ENCODE assay signal across 8 cellular contexts in the genomic region with DNA sequence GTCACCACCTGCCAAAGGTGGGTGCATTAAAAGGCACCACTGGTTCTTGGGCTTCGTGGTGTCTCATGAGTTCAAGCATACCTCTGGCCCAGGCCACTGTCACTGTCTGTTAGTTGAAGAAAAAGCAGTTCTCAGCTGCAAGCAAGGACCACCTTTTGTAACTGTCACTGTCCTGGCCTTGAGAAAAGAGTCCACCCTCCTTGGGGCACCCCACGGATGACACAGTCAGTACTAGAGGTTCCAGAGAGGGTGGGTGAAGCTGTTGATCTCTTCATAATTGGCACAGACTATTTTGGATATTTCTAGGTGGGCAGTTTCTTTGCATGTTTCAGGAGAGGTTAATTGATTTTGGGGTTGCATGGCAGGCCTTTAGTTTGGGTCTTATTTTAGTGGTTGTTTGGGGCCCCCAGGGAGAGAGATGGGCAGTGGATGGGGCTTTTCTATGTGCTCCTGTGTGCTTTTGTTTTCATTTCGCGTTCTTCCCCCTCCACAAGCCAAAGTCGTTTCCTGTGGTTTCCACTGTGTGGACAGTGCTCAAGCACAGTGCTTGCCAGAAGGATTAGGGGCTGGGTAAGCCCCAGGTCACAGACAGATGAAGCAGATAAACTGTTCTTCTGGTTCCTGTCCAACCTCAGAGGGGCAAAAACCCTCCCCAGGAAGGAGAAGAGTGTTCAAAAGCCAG.
DNase-seq lines count a peak whose midpoint lies in the region; ATAC-seq lines count a peak whose summit lies in the region.

No MANE protein-coding gene starts in this region.

- H3K36me3 Mint-ChIP-seq in effector memory CD8-positive, alpha-beta T cell (ENCODE audit: insufficient read depth) = no peaks in the 10 kb centered on the region

- ATAC-seq in GM18511 (IDR thresholded peaks at IDR 0.05; ENCODE audit: unreplicated experiment) (peak; percentile 99), GM21786 (IDR thresholded peaks at IDR 0.05; ENCODE audit: unreplicated experiment) (peak; percentile 96)
- peak; percentile 96 for ATAC-seq in effector memory CD8-positive, alpha-beta T cell (replicated peaks)

- peaks cover 0 to 6% of the 10 kb centered on the region in 2 donors for H3K9me3 Mint-ChIP-seq in effector memory CD8-positive, alpha-beta T cell

- DNase-seq in LHCN-M2 (ENCODE audit: low read depth) (peak; percentile 3), NCI-H1105 treated with DMSO at 0.1 percent for 48 hours (lab: John Stamatoyannopoulos, UW) (no peak), iPS-NIHi7 (ENCODE audit: extremely low spot score) (no peak), GM19240 (ENCODE audit: insufficient read length, low spot score) (no peak)
- peak in 2 of 3 experiments; percentile 16 to 24 for DNase-seq in effector memory CD8-positive, alpha-beta T cell
- no peak for DNase-seq in activated CD4-positive, alpha-beta T cell treated with anti-CD3 and anti-CD28 coated beads, Interleukin-2, amount 50 U/mL, for 1 hour

- H3K4me3 Mint-ChIP-seq in effector memory CD8-positive, alpha-beta T cell = peak overlapping the region; percentile 68 to 75

- H3K27me3 Mint-ChIP-seq in effector memory CD8-positive, alpha-beta T cell = no peaks in the 10 kb centered on the region

- peak overlapping the region; percentile 80 to 86 for H3K27ac Mint-ChIP-seq in effector memory CD8-positive, alpha-beta T cell

- peaks cover 26 to 30% of the 10 kb centered on the region in 2 donors for H3K4me1 Mint-ChIP-seq in effector memory CD8-positive, alpha-beta T cell (ENCODE audit: low read depth in 2 of 2)

Comparison
In these comparisons a context has a peak if more than half of its experiments do, and no peak if none do; other contexts are left out.
1. DNase-seq: peak in LHCN-M2 (single experiment) and effector memory CD8-positive, alpha-beta T cell (2 of 3); none in NCI-H1105 treated with DMSO at 0.1 percent for 48 hours (single experiment), iPS-NIHi7 (single experiment), activated CD4-positive, alpha-beta T cell treated with anti-CD3 and anti-CD28 coated beads, Interleukin-2, amount 50 U/mL, for 1 hour (single experiment) and GM19240 (single experiment).
2. Peak in every context shown above with its lines, with median percentiles within 50 percentile points of each other: ATAC-seq.